23 cellular contexts compared by ENCODE assay signal in genomic region chr7:80902035-80902434, GRCh38. TPM values are rescaled to one million over a fixed set of nuclear protein-coding genes. Genes with fewer than 3 reads are reported as not detected.
DNase-seq lines count a peak whose midpoint lies in the region; ATAC-seq and TF ChIP-seq lines count a peak whose summit lies in the region.
"Had no signal": no experiment of that assay in that cellular context is flagged by ENCODE, and none has a peak within 500 bp of the region (broad histone marks: within the 10 kb centered on the region; RNA-seq: fewer than 3 reads in every experiment).

No MANE protein-coding gene starts in this region.

- H4K20me1 ChIP-seq in GM23248 (ENCODE audit: insufficient read depth) (no peaks in the 10 kb centered on the region), GM23338 (replicated peaks; ENCODE audit: insufficient read depth) (no peaks in the 10 kb centered on the region)

- in situ Hi-C loops in GM23248 (cut with MboI): no loop called here

- H3K27me3 ChIP-seq in GM23248 (replicated peaks; ENCODE audit: insufficient read depth) (no peaks in the 10 kb centered on the region), adipocyte (replicated peaks; ENCODE audit: control insufficient read depth, insufficient read depth, low read length) (no peaks in the 10 kb centered on the region), foreskin keratinocyte (no peaks in the 10 kb centered on the region), subcutaneous abdominal adipose tissue (ENCODE audit: control insufficient read depth in 5 of 5, insufficient read depth in 4 of 5, low read length in 5 of 5) (no peaks in the 10 kb centered on the region), GM23338 (ENCODE audit: insufficient read depth) (no peaks in the 10 kb centered on the region)

- 83 to 94% methylated on average over 1 of the region's 1 CpG for WGBS in GM23248 (ENCODE audit: low coverage in 1 of 2, low lambda C conversion rate in 2 of 2, missing lambda C conversion rate in 2 of 2), 2 experiments

- H3K9ac ChIP-seq in GM23248: no peak overlapping the region
- peak overlapping the region; percentile 26 for H3K9ac ChIP-seq in adipocyte (ENCODE audit: low read length)
- no peak overlapping the region for H3K9ac ChIP-seq in subcutaneous abdominal adipose tissue (ENCODE audit: low read length in 5 of 5)

- peaks cover 15% of the 10 kb centered on the region; the same call in 2 of the 3 replicates for H3K4me1 Mint-ChIP-seq in GM23338
- H3K4me1 Mint-ChIP-seq: activated naive CD8-positive, alpha-beta T cell treated with anti-CD3 and anti-CD28 coated beads, Interleukin-2, amount 10 ng/mL, durations not matched to agents 7 days and 5 days; natural killer cell had no signal

- DNase-seq in GM23248 (no peak), adipocyte (ENCODE audit: low read depth) (no peak), foreskin keratinocyte (no peak), NCI-H446 (lab: John Stamatoyannopoulos, UW) (no peak), GM23338 (ENCODE audit: low spot score) (no peak), GF-D8 (lab: John Stamatoyannopoulos, UW) (no peak)
- DNase-seq: ACHN; activated CD4-positive, alpha-beta T cell treated with anti-CD3 and anti-CD28 coated beads for 48 hours; activated CD8-positive, alpha-beta memory T cell treated with anti-CD3 and anti-CD28 coated beads for 24 hours; activated effector memory CD4-positive, alpha-beta T cell treated with Interleukin-2 at 50 U/mL for 16 hours; activated naive CD8-positive, alpha-beta T cell treated with anti-CD3 and anti-CD28 coated beads, Interleukin-2, amount 10 ng/mL, durations not matched to agents 7 days and 5 days; cerebellar nuclear complex; kidney; natural killer cell; NCI-H1436; NCI-H2081 treated with DMSO at 0.1 percent for 48 hours; NCI-H345 had no signal

- no peaks in the 10 kb centered on the region; the same call in 2 of the 3 replicates for H3K9me3 Mint-ChIP-seq in GM23338
- H3K9me3 Mint-ChIP-seq: activated naive CD8-positive, alpha-beta T cell treated with anti-CD3 and anti-CD28 coated beads, Interleukin-2, amount 10 ng/mL, durations not matched to agents 7 days and 5 days had no signal

- H3K27ac Mint-ChIP-seq in GM23338: no peak overlapping the region
- H3K27ac Mint-ChIP-seq: activated naive CD8-positive, alpha-beta T cell treated with anti-CD3 and anti-CD28 coated beads, Interleukin-2, amount 10 ng/mL, durations not matched to agents 7 days and 5 days; natural killer cell; T-helper 2 cell treated with Interferon-gamma antibody and Interleukin-4, amounts not matched to agents 5 μg/mL and 100 μg/mL, for 36 hours had no signal

- no peak overlapping the region for H3K4me3 ChIP-seq in GM23248
- H3K4me3 ChIP-seq in adipocyte (ENCODE audit: low read length): no peak overlapping the region
- no peak overlapping the region for H3K4me3 ChIP-seq in subcutaneous abdominal adipose tissue (ENCODE audit: low read depth in 1 of 5, low read length in 5 of 5)
- no peak overlapping the region for H3K4me3 ChIP-seq in GM23338

- H3F3A ChIP-seq in GM23248 (ENCODE audit: insufficient read depth) (peaks cover 82% of the 10 kb centered on the region), GM23338 (replicated peaks; ENCODE audit: low read depth) (no peaks in the 10 kb centered on the region)

- peaks cover 75% of the 10 kb centered on the region for H3K36me3 ChIP-seq in GM23248 (ENCODE audit: low read depth)
- H3K36me3 ChIP-seq in adipocyte (ENCODE audit: control insufficient read depth, insufficient read depth, low read length, severe bottlenecking): peaks cover 14% of the 10 kb centered on the region
- H3K36me3 ChIP-seq in subcutaneous abdominal adipose tissue (ENCODE audit: control insufficient read depth in 5 of 5, insufficient read depth in 5 of 5, low read length in 5 of 5): peaks cover 0 to 12% (median 6%) of the 10 kb centered on the region in 5 donors
- no peaks in the 10 kb centered on the region for H3K36me3 ChIP-seq in GM23338 (ENCODE audit: insufficient read depth)
- H3K36me3 ChIP-seq: WERI-Rb-1 had no signal

- ATAC-seq in foreskin keratinocyte (peak; percentile 16), GM23338 (no peak), GM19452 (IDR thresholded peaks at IDR 0.05; ENCODE audit: unreplicated experiment) (no peak)
- ATAC-seq: natural killer cell, Right ventricle myocardium inferior had no signal

- no peaks in the 10 kb centered on the region for H3K9me2 ChIP-seq in GM23248 (ENCODE audit: insufficient read depth)
- H3K9me2 ChIP-seq in GM23338 (ENCODE audit: insufficient read depth): no peaks in the 10 kb centered on the region

- 0 out of 3 replicates have a peak, but pooled peaks cover 3% of the 10 kb centered on the region for H3K36me3 Mint-ChIP-seq in GM23338 (ENCODE audit: low read depth)
- H3K36me3 Mint-ChIP-seq: activated naive CD8-positive, alpha-beta T cell treated with anti-CD3 and anti-CD28 coated beads, Interleukin-2, amount 10 ng/mL, durations not matched to agents 7 days and 5 days; natural killer cell had no signal

- H2AFZ ChIP-seq in GM23248: no peak overlapping the region
- H2AFZ ChIP-seq in GM23338: no peak overlapping the region

- H3K9me3 ChIP-seq in GM23248 (ENCODE audit: low read depth) (no peaks in the 10 kb centered on the region), adipocyte (ENCODE audit: control insufficient read depth, low read length) (no peaks in the 10 kb centered on the region), subcutaneous abdominal adipose tissue (ENCODE audit: control insufficient read depth in 5 of 5, low read length in 5 of 5) (no peaks in the 10 kb centered on the region)

- H3K27ac ChIP-seq in GM23248 (peak overlapping the region; percentile 44; the same call in 1 of the 2 replicates), foreskin keratinocyte (peak overlapping the region; percentile 49), subcutaneous abdominal adipose tissue (ENCODE audit: low read depth, low read length) (peak overlapping the region; percentile 58), GM23338 (ENCODE audit: low read depth) (no peak overlapping the region)
- H3K27ac ChIP-seq: WERI-Rb-1 had no signal

- H3K4me3 Mint-ChIP-seq in GM23338: no peak overlapping the region
- H3K4me3 Mint-ChIP-seq: activated naive CD8-positive, alpha-beta T cell treated with anti-CD3 and anti-CD28 coated beads, Interleukin-2, amount 10 ng/mL, durations not matched to agents 7 days and 5 days; natural killer cell; T-helper 2 cell treated with Interferon-gamma antibody and Interleukin-4, amounts not matched to agents 5 μg/mL and 100 μg/mL, for 36 hours had no signal

- peaks cover 53% of the 10 kb centered on the region for H3K4me1 ChIP-seq in GM23248 (ENCODE audit: insufficient read depth)
- peaks cover 52% of the 10 kb centered on the region for H3K4me1 ChIP-seq in adipocyte (ENCODE audit: control insufficient read depth, insufficient read depth, low read length)
- peaks cover 48% of the 10 kb centered on the region for H3K4me1 ChIP-seq in foreskin keratinocyte
- H3K4me1 ChIP-seq in subcutaneous abdominal adipose tissue (ENCODE audit: control insufficient read depth in 5 of 5, insufficient read depth in 5 of 5, low read length in 5 of 5): peaks cover 0 to 16% (median 6%) of the 10 kb centered on the region in 5 donors
- H3K4me1 ChIP-seq in GM23338 (ENCODE audit: insufficient read depth): peaks cover 5% of the 10 kb centered on the region; the same call in 1 of the 2 replicates

- no peaks in the 10 kb centered on the region for H3K27me3 Mint-ChIP-seq in GM23338 (ENCODE audit: insufficient read depth, low read depth, poor library complexity)
- H3K27me3 Mint-ChIP-seq: activated naive CD8-positive, alpha-beta T cell treated with anti-CD3 and anti-CD28 coated beads, Interleukin-2, amount 10 ng/mL, durations not matched to agents 7 days and 5 days had no signal

- TF ChIP-seq CTCF in foreskin keratinocyte (conservative IDR thresholded peaks at IDR 0.05) (no peak), GM23338 (conservative IDR thresholded peaks at IDR 0.05; ENCODE audit: low read depth in 2 of 2) (no peak)

- no peak overlapping the region for H3K4me2 ChIP-seq in GM23248 (ENCODE audit: unreplicated experiment)
- H3K4me2 ChIP-seq in GM23338: no peak overlapping the region

- peaks cover 95% of the 10 kb centered on the region for H3K79me2 ChIP-seq in GM23248 (ENCODE audit: insufficient read depth)
- no peaks in the 10 kb centered on the region for H3K79me2 ChIP-seq in GM23338 (replicated peaks; ENCODE audit: insufficient read depth)

TF ChIP-seq in GM23338, 12 proteins besides CTCF, POLR2A, EP300 and RAD21 (continues in another document):
- no peak for TF ChIP-seq JUNB (IDR thresholded peaks at IDR 0.05; ENCODE audit: unreplicated experiment)
- no peak for TF ChIP-seq ETS1 (IDR thresholded peaks at IDR 0.05)
- no peak for TF ChIP-seq ZNF331 (CRISPR knock-in tag; IDR thresholded peaks at IDR 0.05; ENCODE audit: low read depth)

RNA-seq across cellular contexts. Expression of gene SEMA3C, which starts 16.8 kb away (rescaled TPM):
- total RNA-seq in GM23248 (2014; rRNA removed; shearing (Covaris generic)): 612 and 756 TPM in 2 replicates
- polyA plus RNA-seq in GM23248 (2016; fragmentation: Nextera tagmentation; extraction: Ambion mirVana) (308 and 316 TPM in 2 replicates), foreskin keratinocyte (16.2 and 21.2 TPM in 2 replicates), GM23338 (2016; fragmentation: Nextera tagmentation; extraction: Ambion mirVana) (0.40 and 1.0 TPM in 2 replicates)
- 99.5 and 150 TPM in 2 replicates for total RNA-seq in foreskin keratinocyte
- total RNA-seq in GM23338 (2014; rRNA removed; shearing (Covaris generic)): 3.1 and 3.5 TPM in 2 replicates
- total RNA-seq: OCI-LY7 had no signal

Comparison
In these comparisons a context has a peak if more than half of its experiments do, and no peak if none do; other contexts are left out.
1. RNA of gene SEMA3C, which starts 16.8 kb away (total RNA-seq): 612 to 756 TPM in GM23248 and 99.5 to 150 TPM in foreskin keratinocyte; 3.1 to 3.5 TPM in GM23338; every median in the first group is over 10 times any median in the second.